ENCODE assay signal across 21 cellular contexts in the genomic region with DNA sequence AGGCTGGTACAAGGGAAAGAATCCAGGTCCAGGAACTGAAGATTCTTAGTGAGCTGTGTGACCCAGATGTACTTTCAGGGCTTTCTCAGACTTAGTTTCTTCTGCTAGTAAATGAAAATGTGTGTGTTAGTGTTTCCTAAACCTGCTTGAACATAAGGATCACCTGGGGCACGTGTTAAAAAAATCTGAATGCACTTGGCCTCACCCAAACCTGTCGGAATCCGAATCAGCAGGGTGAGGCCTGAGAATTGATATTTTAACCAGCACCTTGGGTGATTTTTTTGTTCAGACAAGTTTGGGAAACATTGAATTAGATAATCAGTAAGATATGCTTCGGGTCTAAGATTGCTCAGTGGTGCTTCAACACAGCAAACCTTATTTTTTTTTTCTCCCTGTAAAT. TPM values are rescaled to one million over a fixed set of nuclear protein-coding genes. Genes with fewer than 3 reads are reported as not detected.
DNase-seq lines count a peak whose midpoint lies in the region; ATAC-seq and TF ChIP-seq lines count a peak whose summit lies in the region.
"Had no signal": no experiment of that assay in that cellular context is flagged by ENCODE, and none has a peak within 500 bp of the region (broad histone marks: within the 10 kb centered on the region; RNA-seq: fewer than 3 reads in every experiment).

No MANE protein-coding gene starts in this region.

- H3F3A ChIP-seq in GM23248 (ENCODE audit: insufficient read depth) (peaks cover 15% of the 10 kb centered on the region), PC-9 (ENCODE audit: insufficient read depth, low read depth) (peaks cover 14% of the 10 kb centered on the region; the same call in 1 of the 2 replicates)

- no peak overlapping the region for H3K27ac ChIP-seq in GM23248
- H3K27ac ChIP-seq in PC-9 = peak overlapping the region; percentile 81
- peak overlapping the region in 37 of 59 donors; percentile 1 to 79 (median 44) for H3K27ac ChIP-seq in dorsolateral prefrontal cortex
- H3K27ac ChIP-seq: neutrophil, SK-N-MC had no signal

- no peak overlapping the region for H3K9ac ChIP-seq in GM23248
- peak overlapping the region; percentile 4 for H3K9ac ChIP-seq in skeletal muscle satellite cell (ENCODE audit: low read depth, low read length)

- H3K4me2 ChIP-seq in GM23248 (ENCODE audit: unreplicated experiment) (peak overlapping the region; percentile 38), PC-9 (peak overlapping the region; percentile 49), skeletal muscle satellite cell (ENCODE audit: low read length) (peak overlapping the region; percentile 64)

- POLR2A ChIA-PET in PC-9 (lab: Charles Lee; ENCODE audit: unreplicated experiment) = interaction anchor here (0.6 kb wide), 1 partner anchor 164 kb away, joined by 9 read pairs; no protein-coding TSS in a partner anchor

- H3K9me2 ChIP-seq in GM23248 (ENCODE audit: insufficient read depth) = no peaks in the 10 kb centered on the region
- H3K9me2 ChIP-seq in PC-9 (ENCODE audit: insufficient read depth) = no peaks in the 10 kb centered on the region

- H3K4me3 ChIP-seq in GM23248 (no peak overlapping the region), PC-9 (no peak overlapping the region), dorsolateral prefrontal cortex (no peak overlapping the region), skeletal muscle satellite cell (ENCODE audit: low read length) (no peak overlapping the region)
- H3K4me3 ChIP-seq: right atrium auricular region, SK-N-MC, testis had no signal

- H3K27me3 ChIP-seq in GM23248 (replicated peaks; ENCODE audit: insufficient read depth) (no peaks in the 10 kb centered on the region), PC-9 (ENCODE audit: insufficient read depth, low read depth) (no peaks in the 10 kb centered on the region), dorsolateral prefrontal cortex (no peaks in the 10 kb centered on the region), skeletal muscle satellite cell (ENCODE audit: control insufficient read depth, insufficient read depth, low read length) (no peaks in the 10 kb centered on the region)
- H3K27me3 ChIP-seq: BE2C, right atrium auricular region, testis had no signal

- no peak for TF ChIP-seq CTCF in PC-9 (conservative IDR thresholded peaks at IDR 0.05)
- no peak for TF ChIP-seq CTCF in dorsolateral prefrontal cortex (IDR thresholded peaks at IDR 0.05 in 54 of 56, conservative IDR thresholded peaks at IDR 0.05 in 2 of 56; ENCODE audit: low read depth in 1 of 56, partially characterized antibody in 56 of 56)

- intact Hi-C loops in PC-9 (cut with micrococcal nuclease; ENCODE audit: unreplicated experiment) = loop anchor here (1.0 to 10.0 kb wide), 4 partner anchors 49 to 166 kb away; partner anchors contain the start of gene RTKN2
- intact Hi-C loops in dorsolateral prefrontal cortex (cut with DNase I) = loop anchor here in 1 of 2 donors (10.0 kb wide), 2 partner anchors 59 to 121 kb away; partner anchors contain the start of gene ZNF365

- H3K79me2 ChIP-seq in GM23248 (ENCODE audit: insufficient read depth) (no peaks in the 10 kb centered on the region), PC-9 (ENCODE audit: low read depth) (no peaks in the 10 kb centered on the region)

- no peak overlapping the region for H2AFZ ChIP-seq in GM23248
- H2AFZ ChIP-seq in PC-9 = peak overlapping the region; percentile 41

- BruUV-seq in PC-9 (replicated peaks; lab: Mats Ljungman, UMichigan) = TSS peak; percentile 92

- DNase-seq in GM23248 = no peak
- DNase-seq in PC-9 = no peak
- DNase-seq in dorsolateral prefrontal cortex = no peak
- no peak for DNase-seq in ACHN
- DNase-seq: activated CD4-positive, alpha-beta T cell treated with anti-CD3 and anti-CD28 coated beads, Interleukin-2, amount 10 ng/mL, durations not matched to agents 7 days and 5 days; activated T-cell treated with anti-CD3 and anti-CD28 coated beads, Interleukin-2, amount 50 U/mL, for 4 hours; BE2C; GF-D8; kidney; MM.1S; NCI-H2029; NCI-H510A treated with DMSO at 0.1 percent for 48 hours; stimulated activated CD4-positive, alpha-beta T cell treated with anti-CD3 and anti-CD28 coated beads, Interleukin-2, amount 100 ng/mL, for 24 hours; testis had no signal

- ATAC-seq in GM19463 (IDR thresholded peaks at IDR 0.05; ENCODE audit: unreplicated experiment) = no peak
- no peak for ATAC-seq in GM19351 (IDR thresholded peaks at IDR 0.05; ENCODE audit: unreplicated experiment)
- no peak for ATAC-seq in GM21528 (IDR thresholded peaks at IDR 0.05; ENCODE audit: low FRiP score, unreplicated experiment)

- WGBS in GM23248 (ENCODE audit: low coverage in 1 of 2, low lambda C conversion rate in 2 of 2, missing lambda C conversion rate in 2 of 2), 2 experiments = 84 to 86% methylated on average over 4 of the region's 4 CpGs

- in situ Hi-C loops in GM23248 (cut with MboI) = no loop called here
- in situ Hi-C loops in ACHN (cut with HindIII; ENCODE audit: low pct_ligation_motif_present, low pct_unique_long_range_greater_than_20kb, low sequenced_read_pairs) = no loop called here

- no peaks in the 10 kb centered on the region for H4K20me1 ChIP-seq in GM23248 (ENCODE audit: insufficient read depth)
- H4K20me1 ChIP-seq in PC-9 (ENCODE audit: insufficient read depth) = no peaks in the 10 kb centered on the region

- H3K36me3 ChIP-seq in GM23248 (ENCODE audit: low read depth) (no peaks in the 10 kb centered on the region), PC-9 (ENCODE audit: low read depth) (no peaks in the 10 kb centered on the region), skeletal muscle satellite cell (ENCODE audit: insufficient read depth, low read length) (no peaks in the 10 kb centered on the region)
- H3K36me3 ChIP-seq: BE2C, neutrophil, right atrium auricular region had no signal

- no peaks in the 10 kb centered on the region for H3K9me3 ChIP-seq in GM23248 (ENCODE audit: low read depth)
- peaks cover 12% of the 10 kb centered on the region for H3K9me3 ChIP-seq in PC-9 (ENCODE audit: insufficient read depth, low read depth)
- H3K9me3 ChIP-seq in skeletal muscle satellite cell (replicated peaks; ENCODE audit: low read length) = no peaks in the 10 kb centered on the region
- H3K9me3 ChIP-seq: BE2C, neutrophil, right atrium auricular region, testis had no signal

- H3K4me1 ChIP-seq in GM23248 (ENCODE audit: insufficient read depth) (peaks cover 17% of the 10 kb centered on the region), PC-9 (replicated peaks; ENCODE audit: insufficient read depth) (peaks cover 22% of the 10 kb centered on the region), skeletal muscle satellite cell (ENCODE audit: control insufficient read depth, insufficient read depth, low read length) (peaks cover 22% of the 10 kb centered on the region)
- H3K4me1 ChIP-seq: BE2C, right atrium auricular region, testis had no signal

- CTCF ChIA-PET in PC-9 (lab: Charles Lee) = no interaction called here

RNA-seq across cellular contexts. Expression of gene ZNF365, which starts 59.7 kb away (rescaled TPM):
- total RNA-seq in GM23248 (2014; rRNA removed; shearing (Covaris generic)) = 0.86 and 2.4 TPM in 2 replicates
- 0.76 and 1.4 TPM in 2 replicates for polyA plus RNA-seq in GM23248 (2016; fragmentation: Nextera tagmentation; extraction: Ambion mirVana)
- total RNA-seq in PC-9 (2021) (1.3 and 1.8 TPM in 2 replicates), dorsolateral prefrontal cortex (100 to 1,000 TPM in 105 of 120 experiments, 10 to 100 TPM in 15; 50.7 to 183 (median 129) TPM)
- total RNA-seq in skeletal muscle satellite cell (2012; rRNA removed) = 0.25 and 0.44 TPM in 2 replicates

Comparison
In these comparisons a context has a peak if more than half of its experiments do, and no peak if none do; other contexts are left out.
1. RNA of gene ZNF365, which starts 59.7 kb away (total RNA-seq): 50.7 to 183 TPM in dorsolateral prefrontal cortex; 1.3 to 1.8 TPM in PC-9 and 0.86 to 2.4 TPM in GM23248; every median in the first group is over 10 times any median in the second.
2. Peak in every context shown above with its lines, with median percentiles within 50 percentile points of each other: H3K4me2 ChIP-seq.